ENCODE assay signal across 15 cellular contexts in the genomic region with DNA sequence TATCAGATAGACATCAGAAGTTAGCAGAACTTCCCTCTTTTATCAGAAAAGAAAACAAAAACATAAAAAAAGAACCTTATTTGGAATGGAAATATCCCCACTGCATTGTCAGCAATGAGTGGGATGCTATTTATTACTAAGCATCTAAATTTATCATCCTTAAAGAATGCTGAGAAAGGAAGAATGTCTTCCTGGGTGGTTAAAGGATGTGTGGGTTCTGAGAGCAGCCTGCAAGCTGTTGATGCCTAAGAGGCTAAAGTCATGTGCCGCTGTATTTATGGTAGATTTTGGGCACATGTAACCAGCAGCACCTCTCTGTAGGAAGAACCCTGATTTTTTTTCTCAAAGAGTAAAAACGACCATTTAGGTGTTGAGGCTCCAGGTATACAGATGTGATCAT. TPM values are rescaled to one million over a fixed set of nuclear protein-coding genes. Genes with fewer than 3 reads are reported as not detected.
DNase-seq lines count a peak whose midpoint lies in the region; ATAC-seq, FAIRE-seq and TF ChIP-seq lines count a peak whose summit lies in the region.
"Had no signal": no experiment of that assay in that cellular context is flagged by ENCODE, and none has a peak within 500 bp of the region (broad histone marks: within the 10 kb centered on the region; RNA-seq: fewer than 3 reads in every experiment).

No MANE protein-coding gene starts in this region.

- intact Hi-C loops in dorsolateral prefrontal cortex (cut with DNase I): loop anchor here in 1 of 2 donors (10.0 kb wide), 1 partner anchor 47 kb away; no protein-coding TSS in a partner anchor
- intact Hi-C loops in sigmoid colon (cut with DNase I): no loop called here
- intact Hi-C loops in CD8-positive, alpha-beta T cell (cut with DNase I, micrococcal nuclease): no loop called here

- peak; percentile 49 for DNase-seq in RCC 7860 (ENCODE audit: low spot score)
- no peak for DNase-seq in dorsolateral prefrontal cortex
- DNase-seq in osteocyte (ENCODE audit: extremely low spot score, unreplicated experiment): no peak
- DNase-seq in sigmoid colon: no peak
- no peak for DNase-seq in CD8-positive, alpha-beta T cell
- DNase-seq: activated CD8-positive, alpha-beta memory T cell treated with anti-CD3 and anti-CD28 coated beads, Interleukin-2, amount 10 ng/mL, durations not matched to agents 7 days and 5 days; DMS 273 treated with DMSO at 0.1 percent for 48 hours; islet precursor cell; NK-92 treated with Interleukin-12 subunit alpha and Interleukin-12 subunit beta, amount 100 ng/mL, for 24 hours; T-helper 2 cell had no signal

- POLR2A ChIA-PET in CD8-positive, alpha-beta T cell (lab: Charles Lee): no interaction called here

- no peak for FAIRE-seq in RCC 7860 (lab: Jason Lieb, UNC)

- H3K36me3 ChIP-seq in BLaER1 treated with 17β-estradiol and CSF1 and Interleukin-3, amounts not matched to agents 10 nM and 100 nM: peaks cover 0 to 43% (median 0%) of the 10 kb centered on the region in 11 experiments; a peak in 4 of 22 replicates
- H3K36me3 ChIP-seq in sigmoid colon: peaks cover 0 to 25% (median 7%) of the 10 kb centered on the region in 4 donors
- no peaks in the 10 kb centered on the region for H3K36me3 ChIP-seq in CD8-positive, alpha-beta T cell (ENCODE audit: insufficient read depth, low read length)

- 63 to 74% methylated on average over 2 of the region's 2 CpGs for WGBS in sigmoid colon, 2 donors

- CTCF ChIA-PET in CD8-positive, alpha-beta T cell (lab: Charles Lee): no interaction called here

- peaks cover 33% of the 10 kb centered on the region for H3K36me3 Mint-ChIP-seq in osteocyte (ENCODE audit: unreplicated experiment)
- H3K36me3 Mint-ChIP-seq in CD8-positive, alpha-beta T cell: no peaks in the 10 kb centered on the region

- no peaks in the 10 kb centered on the region for H3K27me3 Mint-ChIP-seq in osteocyte (ENCODE audit: unreplicated experiment)
- peaks cover 8% of the 10 kb centered on the region for H3K27me3 Mint-ChIP-seq in CD8-positive, alpha-beta T cell (ENCODE audit: low read depth)
- H3K27me3 Mint-ChIP-seq: activated CD8-positive, alpha-beta memory T cell treated with anti-CD3 and anti-CD28 coated beads, Interleukin-2, amount 10 ng/mL, durations not matched to agents 7 days and 5 days had no signal

- TF ChIP-seq EP300 in sigmoid colon (IDR thresholded peaks at IDR 0.05): no peak

- no peaks in the 10 kb centered on the region for H3K27me3 ChIP-seq in BLaER1 treated with 17β-estradiol and CSF1 and Interleukin-3, amounts not matched to agents 10 nM and 100 nM
- H3K27me3 ChIP-seq in dorsolateral prefrontal cortex: no peaks in the 10 kb centered on the region
- H3K27me3 ChIP-seq in sigmoid colon: no peaks in the 10 kb centered on the region
- no peaks in the 10 kb centered on the region for H3K27me3 ChIP-seq in CD8-positive, alpha-beta T cell (ENCODE audit: insufficient read depth, low read length)

- H3K27ac Mint-ChIP-seq in osteocyte (ENCODE audit: unreplicated experiment): peak overlapping the region; percentile 81
- H3K27ac Mint-ChIP-seq in CD8-positive, alpha-beta T cell: no peak overlapping the region
- H3K27ac Mint-ChIP-seq: activated CD8-positive, alpha-beta memory T cell treated with anti-CD3 and anti-CD28 coated beads, Interleukin-2, amount 10 ng/mL, durations not matched to agents 7 days and 5 days had no signal

- H3K4me1 Mint-ChIP-seq in osteocyte (ENCODE audit: unreplicated experiment): peaks cover 40% of the 10 kb centered on the region
- peaks cover 3% of the 10 kb centered on the region for H3K4me1 Mint-ChIP-seq in CD8-positive, alpha-beta T cell (ENCODE audit: low read depth)
- H3K4me1 Mint-ChIP-seq: activated CD8-positive, alpha-beta memory T cell treated with anti-CD3 and anti-CD28 coated beads, Interleukin-2, amount 10 ng/mL, durations not matched to agents 7 days and 5 days had no signal

- H3K4me2 ChIP-seq in BLaER1 treated with 17β-estradiol and CSF1 and Interleukin-3, amounts not matched to agents 10 nM and 100 nM: peak overlapping the region in 7 of 11 experiments; percentile 20 to 78 (median 52); a peak in 11 of 22 replicates

- H3K4me3 Mint-ChIP-seq in osteocyte (ENCODE audit: unreplicated experiment): no peak overlapping the region
- H3K4me3 Mint-ChIP-seq in CD8-positive, alpha-beta T cell: no peak overlapping the region
- H3K4me3 Mint-ChIP-seq: activated CD8-positive, alpha-beta memory T cell treated with anti-CD3 and anti-CD28 coated beads, Interleukin-2, amount 10 ng/mL, durations not matched to agents 7 days and 5 days had no signal

- H3K9ac ChIP-seq in BLaER1 treated with 17β-estradiol and CSF1 and Interleukin-3, amounts not matched to agents 10 nM and 100 nM: peak overlapping the region in 4 of 11 experiments; percentile 7 to 69 (median 64); a peak in 6 of 22 replicates

- peak overlapping the region in 4 of 11 experiments; percentile 68 to 90 (median 79); a peak in 7 of 22 replicates for H3K27ac ChIP-seq in BLaER1 treated with 17β-estradiol and CSF1 and Interleukin-3, amounts not matched to agents 10 nM and 100 nM
- H3K27ac ChIP-seq in dorsolateral prefrontal cortex (peak overlapping the region in 55 of 59 donors; percentile 11 to 83 (median 66)), sigmoid colon (peak overlapping the region in 1 of 4 donors; percentile 44)
- no peak overlapping the region for H3K27ac ChIP-seq in CD8-positive, alpha-beta T cell (ENCODE audit: low read depth, low read length)

- TF ChIP-seq CTCF in dorsolateral prefrontal cortex (IDR thresholded peaks at IDR 0.05 in 54 of 56, conservative IDR thresholded peaks at IDR 0.05 in 2 of 56; ENCODE audit: low read depth in 1 of 56, partially characterized antibody in 56 of 56) (no peak), osteocyte (IDR thresholded peaks at IDR 0.05) (no peak), sigmoid colon (IDR thresholded peaks at IDR 0.05) (no peak)
- TF ChIP-seq CTCF in CD8-positive, alpha-beta T cell (IDR thresholded peaks at IDR 0.05): no peak

- no peaks in the 10 kb centered on the region for H3K9me3 Mint-ChIP-seq in osteocyte (ENCODE audit: unreplicated experiment)
- H3K9me3 Mint-ChIP-seq in CD8-positive, alpha-beta T cell: no peaks in the 10 kb centered on the region

- TF ChIP-seq POLR2A in sigmoid colon (IDR thresholded peaks at IDR 0.05): no peak

- ATAC-seq in GM21447 (IDR thresholded peaks at IDR 0.05; ENCODE audit: unreplicated experiment) (no peak), HG02938 (IDR thresholded peaks at IDR 0.05; ENCODE audit: unreplicated experiment) (no peak)
- no peak for ATAC-seq in CD8-positive, alpha-beta T cell
- ATAC-seq: activated CD8-positive, alpha-beta memory T cell treated with anti-CD3 and anti-CD28 coated beads, Interleukin-2, amount 10 ng/mL, durations not matched to agents 7 days and 5 days had no signal

- no peaks in the 10 kb centered on the region for H4K20me1 ChIP-seq in BLaER1 treated with 17β-estradiol and CSF1 and Interleukin-3, amounts not matched to agents 10 nM and 100 nM

- H3K4me1 ChIP-seq in BLaER1 treated with 17β-estradiol and CSF1 and Interleukin-3, amounts not matched to agents 10 nM and 100 nM: peaks cover 0 to 72% (median 5%) of the 10 kb centered on the region in 10 experiments; a peak in 11 of 20 replicates
- H3K4me1 ChIP-seq in sigmoid colon: peaks cover 0 to 27% (median 19%) of the 10 kb centered on the region in 4 donors
- no peaks in the 10 kb centered on the region for H3K4me1 ChIP-seq in CD8-positive, alpha-beta T cell (ENCODE audit: insufficient read depth, low read length)

- H3K4me3 ChIP-seq in BLaER1 treated with 17β-estradiol and CSF1 and Interleukin-3, amounts not matched to agents 10 nM and 100 nM: no peak overlapping the region
- H3K4me3 ChIP-seq in dorsolateral prefrontal cortex (no peak overlapping the region), sigmoid colon (no peak overlapping the region)
- no peak overlapping the region for H3K4me3 ChIP-seq in CD8-positive, alpha-beta T cell (ENCODE audit: low read depth, low read length)

- no peaks in the 10 kb centered on the region for H3K9me3 ChIP-seq in BLaER1 treated with 17β-estradiol and CSF1 and Interleukin-3, amounts not matched to agents 10 nM and 100 nM (replicated peaks in 1 of 11)
- no peaks in the 10 kb centered on the region for H3K9me3 ChIP-seq in sigmoid colon
- no peaks in the 10 kb centered on the region for H3K9me3 ChIP-seq in CD8-positive, alpha-beta T cell (ENCODE audit: low read length)

RNA-seq across cellular contexts. Expression of gene LDHAL6B, which starts 15.5 kb away (rescaled TPM):
- not detected for total RNA-seq in dorsolateral prefrontal cortex
- not detected in 2 replicates for total RNA-seq in osteocyte
- not detected for total RNA-seq in sigmoid colon
- not detected for polyA plus RNA-seq in sigmoid colon
- total RNA-seq in CD8-positive, alpha-beta T cell: not detected
- total RNA-seq: activated CD8-positive, alpha-beta memory T cell treated with anti-CD3 and anti-CD28 coated beads, Interleukin-2, amount 10 ng/mL, durations not matched to agents 7 days and 5 days; epithelial cell of proximal tubule; temporal lobe had no signal
